Comparison of ENCODE assay signal across 20 cellular contexts in the genomic region with DNA sequence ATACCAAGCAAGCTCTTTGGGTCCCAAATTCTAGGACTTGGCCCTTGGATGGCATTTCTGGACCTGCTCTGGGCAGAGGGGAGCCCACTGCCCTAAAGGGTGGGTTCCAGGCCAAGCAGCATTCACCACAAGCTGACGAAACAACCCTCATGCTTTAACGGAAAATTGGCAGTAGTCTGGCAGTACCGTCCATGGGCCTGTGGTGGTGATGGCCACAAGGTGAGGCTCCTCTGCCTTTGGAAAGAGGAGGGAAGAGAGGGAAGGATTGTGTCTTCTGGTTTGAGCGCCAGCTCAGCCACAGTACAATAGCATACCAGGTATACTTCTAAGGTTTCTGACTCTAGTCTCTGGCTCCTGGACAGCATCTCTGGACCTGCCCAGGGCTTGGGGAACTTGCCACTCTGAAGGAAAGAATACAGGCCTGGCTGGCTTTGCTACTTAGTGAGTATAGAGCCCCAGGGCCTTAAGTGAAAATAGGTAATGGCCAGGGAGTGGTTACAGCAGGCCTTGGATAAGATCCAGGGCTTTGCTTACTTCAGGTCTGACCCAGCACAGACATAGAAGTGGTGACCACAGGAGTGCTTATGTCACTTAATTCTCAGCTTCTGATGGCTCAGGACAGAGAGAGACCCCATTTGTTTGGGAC.
DNase-seq lines count a peak whose midpoint lies in the region; ATAC-seq and TF ChIP-seq lines count a peak whose summit lies in the region.
"Had no signal": no experiment of that assay in that cellular context is flagged by ENCODE, and none has a peak within 500 bp of the region (broad histone marks: within the 10 kb centered on the region; RNA-seq: fewer than 3 reads in every experiment).

No MANE protein-coding gene starts in this region.

- in situ Hi-C loops in gastrocnemius medialis (cut with MboI; ENCODE audit: low sequenced_read_pairs in 4 of 4): no loop called here

- no peak overlapping the region for H3K18ac ChIP-seq in neuronal stem cell (ENCODE audit: low read length)

- H3K4me3 Mint-ChIP-seq in Caco-2 (ENCODE audit: unreplicated experiment): no peak overlapping the region
- no peak overlapping the region for H3K4me3 Mint-ChIP-seq in nephron progenitor cell
- H3K4me3 Mint-ChIP-seq: CD8-positive, alpha-beta T cell had no signal

- H3K79me1 ChIP-seq in neuronal stem cell (ENCODE audit: low read depth, low read length): no peaks in the 10 kb centered on the region

- POLR2A ChIA-PET in Caco-2 (lab: Charles Lee): no interaction called here

- H3K4me2 ChIP-seq in Loucy (ENCODE audit: low read depth, low read length, poor library complexity, severe bottlenecking): peak overlapping the region; percentile 69
- peak overlapping the region; percentile 11 for H3K4me2 ChIP-seq in neuronal stem cell (ENCODE audit: insufficient read depth, low read length, poor library complexity, severe bottlenecking)
- H3K4me2 ChIP-seq: A549; BLaER1 treated with 17β-estradiol and CSF1 and Interleukin-3, amounts not matched to agents 10 nM and 100 nM had no signal

- peak overlapping the region; percentile 17 for H4K8ac ChIP-seq in neuronal stem cell (ENCODE audit: low read depth, low read length)

- H4K91ac ChIP-seq in neuronal stem cell (ENCODE audit: low read depth, low read length, poor library complexity): no peak overlapping the region

- TF ChIP-seq POLR2A in gastrocnemius medialis (IDR thresholded peaks at IDR 0.05): no peak

- no peak for TF ChIP-seq CTCF in Caco-2 (IDR thresholded peaks at IDR 0.05; ENCODE audit: insufficient read depth in 1 of 2, low read depth in 1 of 2, low read length in 1 of 2, severe bottlenecking in 1 of 2, unreplicated experiment in 1 of 2)
- no peak for TF ChIP-seq CTCF in Loucy (conservative IDR thresholded peaks at IDR 0.05; ENCODE audit: low read length)
- TF ChIP-seq CTCF in epithelial cell of esophagus (IDR thresholded peaks at IDR 0.05; ENCODE audit: insufficient read depth, low read depth, low read length, missing control alignments): no peak
- TF ChIP-seq CTCF in nephron progenitor cell (IDR thresholded peaks at IDR 0.05): no peak
- TF ChIP-seq CTCF in gastrocnemius medialis (IDR thresholded peaks at IDR 0.05 in 4 of 5, conservative IDR thresholded peaks at IDR 0.05 in 1 of 5): no peak

- H3K79me2 ChIP-seq in Loucy (ENCODE audit: insufficient read depth, low read length): no peaks in the 10 kb centered on the region

- H3K9me3 ChIP-seq in Caco-2 (no peaks in the 10 kb centered on the region), Loucy (ENCODE audit: insufficient read depth, low read depth, low read length) (peaks cover 7% of the 10 kb centered on the region; the same call in 1 of the 2 replicates), neuronal stem cell (replicated peaks in 1 of 2; ENCODE audit: control insufficient read depth in 2 of 2, insufficient read depth in 1 of 2, low read depth in 1 of 2, low read length in 2 of 2) (no peaks in the 10 kb centered on the region), gastrocnemius medialis (no peaks in the 10 kb centered on the region)
- H3K9me3 ChIP-seq: A549; BLaER1 treated with 17β-estradiol and CSF1 and Interleukin-3, amounts not matched to agents 10 nM and 100 nM had no signal

- DNase-seq in Caco-2: no peak
- DNase-seq in epithelial cell of esophagus (ENCODE audit: low read depth): peak; percentile 68
- no peak for DNase-seq in neuronal stem cell (ENCODE audit: low spot score)
- DNase-seq in nephron progenitor cell: no peak
- no peak for DNase-seq in dermis blood vessel endothelial cell
- DNase-seq in gastrocnemius medialis: no peak
- DNase-seq: CD8-positive, alpha-beta T cell; HCEC 1CT; IMR-90; MM.1S; NCI-H1092; NCI-H1436 treated with DMSO at 0.1 percent for 48 hours; NCI-H2029 treated with DMSO at 0.1 percent for 48 hours; NCI-H2171; NCI-H446 treated with DMSO at 0.1 percent for 48 hours; Right ventricle myocardium superior had no signal

- no TSS peak for BruUV-seq in Caco-2 (replicated peaks; lab: Mats Ljungman, UMichigan)

- no peak overlapping the region for H2BK12ac ChIP-seq in neuronal stem cell (ENCODE audit: low read length)

- H3K9ac ChIP-seq in Loucy (ENCODE audit: low read depth, low read length, poor library complexity, severe bottlenecking): peak overlapping the region; percentile 73
- H3K9ac ChIP-seq in neuronal stem cell (ENCODE audit: low read depth, low read length, poor library complexity): no peak overlapping the region
- H3K9ac ChIP-seq: BLaER1 treated with 17β-estradiol and CSF1 and Interleukin-3, amounts not matched to agents 10 nM and 100 nM had no signal

- H2BK15ac ChIP-seq in neuronal stem cell (ENCODE audit: low read length): no peak overlapping the region

- no peaks in the 10 kb centered on the region for H3K4me1 ChIP-seq in Caco-2
- H3K4me1 ChIP-seq in Loucy (ENCODE audit: insufficient read depth, low read length, poor library complexity, severe bottlenecking): peaks cover 59% of the 10 kb centered on the region
- no peaks in the 10 kb centered on the region for H3K4me1 ChIP-seq in neuronal stem cell (ENCODE audit: control insufficient read depth in 2 of 2, insufficient read depth in 1 of 2, low read depth in 1 of 2, low read length in 2 of 2)
- no peaks in the 10 kb centered on the region for H3K4me1 ChIP-seq in gastrocnemius medialis
- H3K4me1 ChIP-seq: A549; BLaER1 treated with 17β-estradiol and CSF1 and Interleukin-3, amounts not matched to agents 10 nM and 100 nM had no signal

- peak overlapping the region; percentile 15 for H3K27ac Mint-ChIP-seq in Caco-2 (ENCODE audit: unreplicated experiment)
- no peak overlapping the region for H3K27ac Mint-ChIP-seq in nephron progenitor cell
- H3K27ac Mint-ChIP-seq: CD8-positive, alpha-beta T cell had no signal

- no CpG with 5 or more reads among the region's 4 CpGs for WGBS in neuronal stem cell (ENCODE audit: extremely low coverage in 2 of 2, insufficient read length in 2 of 2, insufficient replicate concordance in 1 of 2), 2 donors

- no peak overlapping the region for H2BK120ac ChIP-seq in neuronal stem cell (ENCODE audit: low read depth, low read length)

- peak overlapping the region; percentile 76 for H3K4ac ChIP-seq in neuronal stem cell (ENCODE audit: low read length)

- H2AK5ac ChIP-seq in neuronal stem cell (ENCODE audit: low read depth, low read length): no peak overlapping the region

- H3K14ac ChIP-seq in neuronal stem cell (ENCODE audit: low read length): no peak overlapping the region

- no peak overlapping the region for H3K23ac ChIP-seq in neuronal stem cell (ENCODE audit: low read depth, low read length, poor library complexity)

- H3K36me3 ChIP-seq in Caco-2 (ENCODE audit: control insufficient read depth, insufficient read depth, low read length) (no peaks in the 10 kb centered on the region), Loucy (ENCODE audit: insufficient read depth, low read length) (no peaks in the 10 kb centered on the region), neuronal stem cell (replicated peaks in 1 of 2; ENCODE audit: control insufficient read depth in 2 of 2, insufficient read depth in 2 of 2, low read length in 2 of 2) (no peaks in the 10 kb centered on the region), gastrocnemius medialis (no peaks in the 10 kb centered on the region)
- H3K36me3 ChIP-seq: BLaER1 treated with 17β-estradiol and CSF1 and Interleukin-3, amounts not matched to agents 10 nM and 100 nM had no signal

- no peaks in the 10 kb centered on the region for H3K9me2 ChIP-seq in Loucy (replicated peaks; ENCODE audit: low read depth, low read length)

- no peak for ATAC-seq in gastrocnemius medialis
- ATAC-seq: A549; CD8-positive, alpha-beta T cell had no signal

- intact Hi-C loops in Caco-2 (cut with micrococcal nuclease; ENCODE audit: unreplicated experiment): no loop called here
- intact Hi-C loops in gastrocnemius medialis (cut with DNase I; ENCODE audit: low total_unique reads): no loop called here

- H4K20me1 ChIP-seq in Loucy (ENCODE audit: insufficient read depth, low read length, poor library complexity, severe bottlenecking): no peaks in the 10 kb centered on the region
- H4K20me1 ChIP-seq: BLaER1 treated with 17β-estradiol and CSF1 and Interleukin-3, amounts not matched to agents 10 nM and 100 nM had no signal

- H3K4me3 ChIP-seq in Caco-2 (ENCODE audit: low read depth, low read length) (no peak overlapping the region), Loucy (ENCODE audit: low read length, poor library complexity, severe bottlenecking) (peak overlapping the region; percentile 60), epithelial cell of esophagus (ENCODE audit: low read length) (no peak overlapping the region), neuronal stem cell (ENCODE audit: low read length in 2 of 2) (no peak overlapping the region), gastrocnemius medialis (no peak overlapping the region)
- H3K4me3 ChIP-seq: A549; BLaER1 treated with 17β-estradiol and CSF1 and Interleukin-3, amounts not matched to agents 10 nM and 100 nM had no signal

- H2BK5ac ChIP-seq in neuronal stem cell (ENCODE audit: low read length): no peak overlapping the region

- H3K27ac ChIP-seq in neuronal stem cell (replicated peaks; ENCODE audit: low read length) (no peak overlapping the region), gastrocnemius medialis (no peak overlapping the region)
- H3K27ac ChIP-seq: A549; BLaER1 treated with 17β-estradiol and CSF1 and Interleukin-3, amounts not matched to agents 10 nM and 100 nM; HL-60 had no signal

- H3K36me3 Mint-ChIP-seq in Caco-2 (ENCODE audit: insufficient read depth, unreplicated experiment): no peaks in the 10 kb centered on the region
- H3K36me3 Mint-ChIP-seq in nephron progenitor cell (ENCODE audit: low read depth): no peaks in the 10 kb centered on the region
- H3K36me3 Mint-ChIP-seq: CD8-positive, alpha-beta T cell had no signal

- CTCF ChIA-PET in Caco-2 (lab: Charles Lee): no interaction called here

- H3K27me3 ChIP-seq in Caco-2 (replicated peaks; ENCODE audit: control insufficient read depth, insufficient read depth, low read length) (no peaks in the 10 kb centered on the region), Loucy (ENCODE audit: insufficient read depth, low read length, poor library complexity, severe bottlenecking) (no peaks in the 10 kb centered on the region), neuronal stem cell (ENCODE audit: control insufficient read depth in 3 of 3, insufficient read depth in 3 of 3, low read depth in 1 of 3, low read length in 3 of 3) (no peaks in the 10 kb centered on the region), gastrocnemius medialis (no peaks in the 10 kb centered on the region)
- H3K27me3 ChIP-seq: BLaER1 treated with 17β-estradiol and CSF1 and Interleukin-3, amounts not matched to agents 10 nM and 100 nM had no signal

- H3K9me3 Mint-ChIP-seq in Caco-2 (ENCODE audit: unreplicated experiment) (no peaks in the 10 kb centered on the region), nephron progenitor cell (no peaks in the 10 kb centered on the region)
- H3K9me3 Mint-ChIP-seq: CD8-positive, alpha-beta T cell had no signal

- H2AFZ ChIP-seq in Loucy (ENCODE audit: low read length) (peak overlapping the region; percentile 22; the same call in 1 of the 2 replicates), neuronal stem cell (ENCODE audit: low read length) (no peak overlapping the region)

- H3F3A ChIP-seq in Loucy (ENCODE audit: low read depth): peaks cover 12% of the 10 kb centered on the region

- no peaks in the 10 kb centered on the region for H3K27me3 Mint-ChIP-seq in Caco-2 (ENCODE audit: insufficient read depth, unreplicated experiment)
- H3K27me3 Mint-ChIP-seq in nephron progenitor cell (ENCODE audit: low read depth, poor library complexity): peaks cover 8% of the 10 kb centered on the region

- H3K4me1 Mint-ChIP-seq in Caco-2 (ENCODE audit: low read depth, unreplicated experiment) (peaks cover 8% of the 10 kb centered on the region), nephron progenitor cell (no peaks in the 10 kb centered on the region)
